In the genomic region with DNA sequence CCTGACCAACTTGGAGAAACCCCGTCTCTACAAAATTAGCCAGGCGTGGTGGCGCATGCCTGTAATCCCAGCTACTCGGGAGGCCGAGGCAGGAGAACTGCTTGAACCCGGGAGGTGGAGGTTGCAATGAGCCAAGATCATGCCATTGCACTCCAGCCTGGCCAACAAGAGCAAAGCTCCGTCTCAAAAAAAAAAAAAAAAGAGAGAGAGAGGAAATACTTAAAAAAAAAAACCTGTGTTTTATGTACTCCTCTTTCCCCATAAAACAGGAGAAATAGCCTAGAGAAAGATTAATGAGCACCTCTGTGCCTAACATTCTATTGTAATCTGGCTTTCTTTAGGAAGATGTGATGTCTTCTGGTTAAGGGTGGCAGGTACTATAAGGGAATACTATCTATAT, we compare ENCODE assay signal across 10 cellular contexts. TPM values are rescaled to one million over a fixed set of nuclear protein-coding genes. Genes with fewer than 3 reads are reported as not detected.
DNase-seq lines count a peak whose midpoint lies in the region; ATAC-seq and TF ChIP-seq lines count a peak whose summit lies in the region.
"Not testable (repeated sequence)": the region's sequence is repeated elsewhere in the genome, so short reads cannot be mapped to it uniquely, and the experiment has no call there.
"Had no signal": no experiment of that assay in that cellular context is flagged by ENCODE, and none has a peak within 500 bp of the region (broad histone marks: within the 10 kb centered on the region; RNA-seq: fewer than 3 reads in every experiment).

No MANE protein-coding gene starts in this region.

- peaks cover 40% of the 10 kb centered on the region for H3K4me1 Mint-ChIP-seq in activated CD4-positive, alpha-beta memory T cell treated with anti-CD3 and anti-CD28 coated beads, Interleukin-2, amount 10 ng/mL, durations not matched to agents 7 days and 5 days

- peak overlapping the region; percentile 40 to 98 for H3K27ac ChIP-seq in breast epithelium
- H3K27ac ChIP-seq in mucosa of rectum (ENCODE audit: low read depth in 2 of 2, low read length in 2 of 2): not testable (repeated sequence)
- H3K27ac ChIP-seq in psoas muscle: peak overlapping the region; percentile 99
- H3K27ac ChIP-seq in upper lobe of right lung: peak overlapping the region; percentile 97

- H3K4me1 ChIP-seq in breast epithelium: peaks cover 0 to 17% of the 10 kb centered on the region in 2 donors
- H3K4me1 ChIP-seq in mucosa of rectum (ENCODE audit: control insufficient read depth in 2 of 2, insufficient read depth in 2 of 2, low read length in 2 of 2): peaks cover 7 to 12% of the 10 kb centered on the region in 2 donors
- peaks cover 47% of the 10 kb centered on the region for H3K4me1 ChIP-seq in psoas muscle
- peaks cover 51% of the 10 kb centered on the region for H3K4me1 ChIP-seq in upper lobe of right lung

- peak overlapping the region; percentile 56 for H3K4me3 Mint-ChIP-seq in activated CD4-positive, alpha-beta memory T cell treated with anti-CD3 and anti-CD28 coated beads, Interleukin-2, amount 10 ng/mL, durations not matched to agents 7 days and 5 days

- not testable (repeated sequence) for H3K27ac Mint-ChIP-seq in activated CD4-positive, alpha-beta memory T cell treated with anti-CD3 and anti-CD28 coated beads, Interleukin-2, amount 10 ng/mL, durations not matched to agents 7 days and 5 days

- POLR2A ChIA-PET in activated CD4-positive, alpha-beta memory T cell treated with anti-CD3 and anti-CD28 coated beads, Interleukin-2, amount 10 ng/mL, durations not matched to agents 7 days and 5 days (lab: Charles Lee): interaction anchor here (0.9 to 3.5 kb wide), 9 partner anchors 13 to 476 kb away, joined by 3 to 20 read pairs (median 5); partner anchors contain the start of genes ATP5MK, PCGF6, PDCD11 and TAF5

- H3K27me3 ChIP-seq in GM06990 (replicated peaks; ENCODE audit: control insufficient read depth, insufficient read depth, low read length); breast epithelium; mucosa of rectum (ENCODE audit: control insufficient read depth in 2 of 2, insufficient read depth in 2 of 2, low read length in 2 of 2); psoas muscle (ENCODE audit: insufficient read depth in 3 of 3, low read length in 2 of 3); upper lobe of right lung: not testable (repeated sequence)

- not testable (repeated sequence) for H3K27me3 Mint-ChIP-seq in activated CD4-positive, alpha-beta memory T cell treated with anti-CD3 and anti-CD28 coated beads, Interleukin-2, amount 10 ng/mL, durations not matched to agents 7 days and 5 days

- not testable (repeated sequence) for ATAC-seq in psoas muscle, upper lobe of right lung

- peaks cover 28% of the 10 kb centered on the region for H3K36me3 Mint-ChIP-seq in activated CD4-positive, alpha-beta memory T cell treated with anti-CD3 and anti-CD28 coated beads, Interleukin-2, amount 10 ng/mL, durations not matched to agents 7 days and 5 days (ENCODE audit: low read depth)

- intact Hi-C loops in breast epithelium (cut with DNase I; ENCODE audit: low total_unique reads); upper lobe of right lung (cut with DNase I): not testable (repeated sequence)
- intact Hi-C loops in psoas muscle (cut with DNase I): loop anchor here (5.0 kb wide), 3 partner anchors 39 to 51 kb away; no protein-coding TSS in a partner anchor

- not testable (repeated sequence) for TF ChIP-seq POLR2A in breast epithelium (IDR thresholded peaks at IDR 0.05)

- peak overlapping the region; percentile 92 for H3K4me3 ChIP-seq in GM06990 (replicated peaks; ENCODE audit: low read depth, low read length)
- H3K4me3 ChIP-seq in breast epithelium: peak overlapping the region; percentile 87 to 99 (median 94)
- peak overlapping the region; percentile 89 for H3K4me3 ChIP-seq in fibroblast of villous mesenchyme (ENCODE audit: low read depth, low read length)
- peak overlapping the region; percentile 3 to 79 for H3K4me3 ChIP-seq in mucosa of rectum (ENCODE audit: low read length in 2 of 2)
- peak overlapping the region; percentile 89 for H3K4me3 ChIP-seq in psoas muscle
- peak overlapping the region; percentile 88 for H3K4me3 ChIP-seq in upper lobe of right lung

- CTCF ChIA-PET in activated CD4-positive, alpha-beta memory T cell treated with anti-CD3 and anti-CD28 coated beads, Interleukin-2, amount 10 ng/mL, durations not matched to agents 7 days and 5 days (lab: Charles Lee): interaction anchor here (0.6 to 1.9 kb wide), 5 partner anchors 14 to 314 kb away, joined by 3 to 9 read pairs (median 3); no protein-coding TSS in a partner anchor

- not testable (repeated sequence) for H3K9me3 ChIP-seq in breast epithelium; mucosa of rectum (ENCODE audit: control insufficient read depth in 2 of 2, low read length in 2 of 2); psoas muscle; upper lobe of right lung

- peak overlapping the region in 1 of 2 donors; percentile 8 for H3K9ac ChIP-seq in mucosa of rectum (ENCODE audit: low read depth in 1 of 2, low read length in 2 of 2)

- H3K9me3 Mint-ChIP-seq in activated CD4-positive, alpha-beta memory T cell treated with anti-CD3 and anti-CD28 coated beads, Interleukin-2, amount 10 ng/mL, durations not matched to agents 7 days and 5 days: not testable (repeated sequence)

- not testable (repeated sequence) for DNase-seq in GM06990 (ENCODE audit: extremely low read depth, insufficient read length); activated CD4-positive, alpha-beta memory T cell treated with anti-CD3 and anti-CD28 coated beads, Interleukin-2, amount 10 ng/mL, durations not matched to agents 7 days and 5 days; breast epithelium (ENCODE audit: low spot score in 2 of 2); fibroblast of villous mesenchyme (ENCODE audit: low read depth); psoas muscle; upper lobe of right lung
- peak; percentile 17 for DNase-seq in NAMALWA (ENCODE audit: low spot score)

- not testable (repeated sequence) for H3K36me3 ChIP-seq in GM06990 (ENCODE audit: control insufficient read depth, insufficient read depth, low read length); breast epithelium; mucosa of rectum (ENCODE audit: control insufficient read depth in 2 of 2, insufficient read depth in 2 of 2, low read length in 2 of 2); psoas muscle (ENCODE audit: insufficient read depth in 1 of 2, low read depth in 1 of 2); upper lobe of right lung

- 21 to 55% (median 42%) methylated on average over 7 of the region's 7 CpGs for WGBS in psoas muscle, 3 donors

- not testable (repeated sequence) for TF ChIP-seq CTCF in GM06990 (IDR thresholded peaks at IDR 0.05; ENCODE audit: insufficient read depth, low read length, poor library complexity, severe bottlenecking); breast epithelium (IDR thresholded peaks at IDR 0.05); fibroblast of villous mesenchyme (IDR thresholded peaks at IDR 0.05; ENCODE audit: insufficient read depth, low read depth, low read length); psoas muscle (IDR thresholded peaks at IDR 0.05); upper lobe of right lung (IDR thresholded peaks at IDR 0.05)

RNA-seq across cellular contexts. Expression of gene NT5C2, which starts 1.9 kb away (rescaled TPM):
- 10 to 100 TPM; 71.8 to 74.0 TPM for total RNA-seq in activated CD4-positive, alpha-beta memory T cell treated with anti-CD3 and anti-CD28 coated beads, Interleukin-2, amount 10 ng/mL, durations not matched to agents 7 days and 5 days
- 100 to 1,000 TPM in 1 of 3 donors, 10 to 100 TPM in 2; 52.8 to 122 (median 73.1) TPM for total RNA-seq in breast epithelium
- 64.4 and 92.0 TPM in 2 replicates for total RNA-seq in fibroblast of villous mesenchyme
- 10 to 100 TPM; 64.5 to 94.6 (median 80.4) TPM for total RNA-seq in psoas muscle
- polyA plus RNA-seq in psoas muscle: 10 to 100 TPM; 17.8 to 57.6 (median 41.5) TPM
- total RNA-seq in upper lobe of right lung: 92.7 TPM

RNA-seq across cellular contexts. Expression of gene RPEL1, which starts 54.5 kb away (rescaled TPM):
- total RNA-seq in activated CD4-positive, alpha-beta memory T cell treated with anti-CD3 and anti-CD28 coated beads, Interleukin-2, amount 10 ng/mL, durations not matched to agents 7 days and 5 days: under 1 TPM in 1 of 2 experiments, not detected in 1; 0.13 TPM
- total RNA-seq in breast epithelium (under 1 TPM in 1 of 3 donors, not detected in 2; 0.33 TPM), fibroblast of villous mesenchyme (0.32 and 0.43 TPM in 2 replicates), psoas muscle (not detected), upper lobe of right lung (not detected)
- under 1 TPM in 1 of 3 donors, not detected in 2; 0.01 TPM for polyA plus RNA-seq in psoas muscle
- total RNA-seq: left ventricle myocardium superior, SK-MEL-5 had no signal

Comparison
In these comparisons a context has a peak if more than half of its experiments do, and no peak if none do; other contexts are left out.
1. H3K4me3 ChIP-seq: peak in every context shown above with its lines; median percentile 94 in breast epithelium; 92 in GM06990; 89 in fibroblast of villous mesenchyme; 89 in psoas muscle; 88 in upper lobe of right lung; 41 in mucosa of rectum.